19 cellular contexts compared by ENCODE assay signal in the genomic region with DNA sequence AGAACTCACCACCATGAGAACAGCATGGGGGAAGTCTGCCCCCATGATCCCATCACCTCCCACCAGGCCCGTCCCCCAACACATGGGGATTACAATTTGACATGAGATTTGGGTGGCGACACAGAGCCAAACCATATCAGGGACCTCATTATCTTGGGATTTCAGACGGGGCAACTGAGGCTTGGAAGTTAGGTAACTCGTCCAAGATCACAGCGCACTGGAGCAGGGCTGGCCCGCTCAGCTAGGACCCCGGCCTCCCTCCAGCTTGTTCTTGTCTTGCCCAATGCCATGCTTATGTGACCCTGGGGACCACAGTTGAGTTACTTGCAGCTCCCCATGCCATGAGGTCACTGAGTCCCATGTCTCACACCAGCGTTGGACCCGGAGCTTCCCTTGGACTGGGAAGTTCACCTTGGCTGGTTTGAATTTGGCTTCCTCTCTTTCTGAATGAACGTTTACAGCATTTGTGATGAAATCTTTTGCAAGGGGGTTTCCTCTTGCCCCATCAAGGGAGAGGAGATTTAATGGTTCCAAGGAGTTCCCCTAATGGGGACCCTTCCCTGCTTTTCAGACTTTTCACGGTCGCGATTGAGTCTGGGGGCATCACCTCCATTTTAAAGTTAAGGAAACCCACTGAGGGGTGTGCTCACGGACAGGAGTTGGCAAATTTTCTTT. TPM values are rescaled to one million over a fixed set of nuclear protein-coding genes. Genes with fewer than 3 reads are reported as not detected.
"Had no signal": no experiment of that assay in that cellular context is flagged by ENCODE, and none has a peak within 500 bp of the region (broad histone marks: within the 10 kb centered on the region; RNA-seq: fewer than 3 reads in every experiment).

No MANE protein-coding gene starts in this region.

- H3K27me3 ChIP-seq: esophagus muscularis mucosa, transverse colon had no signal

- DNase-seq: activated B cell treated with CpG ODN at 0.5 μM for 24 hours; activated CD4-positive, alpha-beta T cell treated with anti-CD3 and anti-CD28 coated beads, Interleukin-2, amount 10 ng/mL, durations not matched to agents 24 days and 14 days; activated CD8-positive, alpha-beta memory T cell treated with anti-CD3 and anti-CD28 coated beads, Interleukin-2, amount 50 U/mL, for 48 hours; activated gamma-delta T cell treated with Interleukin-2 at 50 U/mL for 16 hours; activated T-cell treated with anti-CD3 and anti-CD28 coated beads, Interleukin-2, amount 50 U/mL, for 72 hours; amniotic stem cell; cortex of kidney; effector CD4-positive, alpha-beta T cell; retina; small intestine; stimulated activated CD4-positive, alpha-beta T cell treated with anti-CD3 and anti-CD28 coated beads, Interleukin-4, amount 100 ng/mL, for 4 hours; stimulated activated CD8-positive, alpha-beta memory T cell treated with anti-CD3 and anti-CD28 coated beads, Interleukin-4, amount 100 ng/mL, for 48 hours; stimulated activated naive CD8-positive, alpha-beta T cell treated with anti-CD3 and anti-CD28 coated beads, Interleukin-15, Interleukin-2, amounts not matched to agents 100 U/mL and 50 U/mL, for 24 hours; SW 1271; transverse colon had no signal

- ATAC-seq: activated T-cell treated with anti-CD3 and anti-CD28 coated beads, Interleukin-2, amount 50 U/mL, for 72 hours; stimulated activated naive CD8-positive, alpha-beta T cell treated with anti-CD3 and anti-CD28 coated beads, Interleukin-15, Interleukin-2, amounts not matched to agents 100 U/mL and 50 U/mL, for 24 hours had no signal

- H3K27ac ChIP-seq: esophagus muscularis mucosa, parathyroid adenoma, transverse colon had no signal

- H3K79me2 ChIP-seq: parathyroid adenoma had no signal

- H3K9me3 ChIP-seq: esophagus muscularis mucosa, transverse colon had no signal

- H3K4me1 ChIP-seq: parathyroid adenoma, transverse colon had no signal

- H2AFZ ChIP-seq: parathyroid adenoma had no signal

- H3K4me3 ChIP-seq: esophagus muscularis mucosa, lung, transverse colon had no signal

- H3K36me3 ChIP-seq: transverse colon had no signal

RNA-seq across cellular contexts. Expression of a gene that starts 18.2 kb away (rescaled TPM):
- total RNA-seq: activated B cell treated with CpG ODN at 0.5 μM for 24 hours; activated CD4-positive, alpha-beta T cell treated with anti-CD3 and anti-CD28 coated beads, Interleukin-2, amount 10 ng/mL, durations not matched to agents 24 days and 14 days; activated T-cell treated with anti-CD3 and anti-CD28 coated beads, Interleukin-2, amount 50 U/mL, for 72 hours had no signal
- polyA plus RNA-seq: neural cell had no signal
